Comparison of ENCODE assay signal across 22 cellular contexts in the genomic region with DNA sequence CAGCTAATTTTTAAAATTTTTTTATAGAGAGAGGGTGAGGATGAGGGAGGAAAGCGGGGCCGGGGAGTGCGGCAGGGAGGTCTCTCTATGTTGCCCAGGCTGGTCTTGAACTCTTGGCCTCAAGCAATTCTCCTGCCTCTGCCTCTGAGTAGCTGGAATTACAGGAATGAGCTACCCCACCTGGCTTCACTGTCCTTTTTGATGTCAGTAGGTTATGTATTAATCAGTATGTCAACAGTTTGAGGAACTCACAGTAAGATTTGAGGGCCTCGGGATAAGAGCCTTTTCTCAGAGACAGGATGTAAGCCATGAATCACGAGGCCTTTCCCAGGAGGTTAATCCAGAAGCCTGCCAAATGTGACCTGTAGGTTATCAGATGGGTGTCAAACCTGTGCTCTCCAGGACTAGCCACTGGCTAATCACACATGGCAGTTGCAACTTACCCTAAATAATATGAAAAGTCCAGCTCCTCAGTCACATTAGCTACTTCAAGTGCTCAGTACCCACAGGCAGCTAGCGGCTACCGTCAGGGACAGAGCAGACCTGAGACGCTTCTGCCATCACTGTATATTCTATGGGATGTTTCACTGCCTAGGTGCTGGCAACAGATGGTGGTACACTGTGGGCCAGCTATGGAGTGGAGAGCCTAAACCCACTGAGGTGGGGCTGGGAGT. TPM values are rescaled to one million over a fixed set of nuclear protein-coding genes. Genes with fewer than 3 reads are reported as not detected.
DNase-seq lines count a peak whose midpoint lies in the region; ATAC-seq and TF ChIP-seq lines count a peak whose summit lies in the region.
"Had no signal": no experiment of that assay in that cellular context is flagged by ENCODE, and none has a peak within 500 bp of the region (broad histone marks: within the 10 kb centered on the region; RNA-seq: fewer than 3 reads in every experiment).

No MANE protein-coding gene starts in this region.

- 50% methylated on average over 8 of the region's 8 CpGs for WGBS in hepatocyte (ENCODE audit: low lambda C conversion rate, missing lambda C conversion rate)
- WGBS in ovary, 3 donors, result 68 to 75% (median 70%) methylated on average over 8 of the region's 8 CpGs

- ATAC-seq in GM21717 (IDR thresholded peaks at IDR 0.05; ENCODE audit: unreplicated experiment) (no peak), HG03460 (IDR thresholded peaks at IDR 0.05; ENCODE audit: unreplicated experiment) (no peak)
- ATAC-seq: gastrocnemius medialis; stimulated activated memory B cell treated with anti-CD40 and anti-IgM and Interleukin-4, amounts not matched to agents 10 μg/mL and 1 μg/mL and 100 μg/mL, for 72 hours had no signal

- TF ChIP-seq EP300 in ovary (IDR thresholded peaks at IDR 0.05), result no peak

- H3K4me1 ChIP-seq in hepatocyte (ENCODE audit: insufficient read depth) (no peaks in the 10 kb centered on the region), ovary (ENCODE audit: insufficient read depth) (no peaks in the 10 kb centered on the region)
- H3K4me1 ChIP-seq: tibial artery had no signal

- no peak for TF ChIP-seq POLR2A in ovary (IDR thresholded peaks at IDR 0.05)

- no peaks in the 10 kb centered on the region for H3K27me3 ChIP-seq in hepatocyte
- no peaks in the 10 kb centered on the region for H3K27me3 ChIP-seq in ovary
- H3K27me3 ChIP-seq: BE2C, gastrocnemius medialis had no signal

- H3K9me3 ChIP-seq in hepatocyte (ENCODE audit: low read depth), result no peaks in the 10 kb centered on the region
- no peaks in the 10 kb centered on the region for H3K9me3 ChIP-seq in ovary
- H3K9me3 ChIP-seq: BE2C, gastrocnemius medialis, SK-N-SH, tibial artery had no signal

- H3K4me3 ChIP-seq in hepatocyte (no peak overlapping the region), ovary (no peak overlapping the region)
- H3K4me3 ChIP-seq: coronary artery, gastrocnemius medialis, tibial artery had no signal

- intact Hi-C loops in ovary (cut with DNase I), result no loop called here

- TF ChIP-seq CTCF in hepatocyte (IDR thresholded peaks at IDR 0.05; ENCODE audit: poor library complexity), result no peak
- TF ChIP-seq CTCF in ovary (IDR thresholded peaks at IDR 0.05), result no peak

- H3K4me2 ChIP-seq in hepatocyte, result no peak overlapping the region
- H3K4me2 ChIP-seq: SK-N-SH had no signal

- no peak overlapping the region for H2AFZ ChIP-seq in hepatocyte

- peak overlapping the region; percentile 59 for H3K27ac ChIP-seq in hepatocyte
- H3K27ac ChIP-seq in ovary, result no peak overlapping the region
- H3K27ac ChIP-seq: coronary artery, gastrocnemius medialis, tibial artery had no signal

- no peaks in the 10 kb centered on the region for H3K79me2 ChIP-seq in hepatocyte

- no peaks in the 10 kb centered on the region for H4K20me1 ChIP-seq in hepatocyte (ENCODE audit: insufficient read depth, poor library complexity, severe bottlenecking)

- no peaks in the 10 kb centered on the region for H3K9me2 ChIP-seq in hepatocyte (replicated peaks; ENCODE audit: insufficient read depth)
- H3K9me2 ChIP-seq: SK-N-SH had no signal

- no peaks in the 10 kb centered on the region for H3K36me3 ChIP-seq in hepatocyte (replicated peaks; ENCODE audit: insufficient read depth, low read depth)
- H3K36me3 ChIP-seq in ovary, result no peaks in the 10 kb centered on the region
- H3K36me3 ChIP-seq: BE2C, gastrocnemius medialis, tibial artery had no signal

- peak; percentile 79 for DNase-seq in DMS53 (lab: John Stamatoyannopoulos, UW)
- peak; percentile 88 for DNase-seq in M059J (ENCODE audit: low read depth)
- peak; percentile 46 for DNase-seq in hepatocyte (ENCODE audit: low spot score)
- peak; percentile 46 for DNase-seq in mucosa of gallbladder (ENCODE audit: low spot score)
- DNase-seq in activated T-cell treated with anti-CD3 and anti-CD28 coated beads, Interleukin-2, amount 50 U/mL, for 48 hours, result no peak
- DNase-seq in ovary, result no peak
- DNase-seq: activated CD4-positive, alpha-beta T cell treated with anti-CD3 and anti-CD28 coated beads, Interleukin-2, amount 10 ng/mL, durations not matched to agents 7 days and 5 days; activated naive CD4-positive, alpha-beta T cell treated with anti-CD3 and anti-CD28 coated beads for 36 hours; BE2C; DMS79; gastrocnemius medialis; NCI-H2029; NCI-H526; SK-N-SH; T1000; tibial artery had no signal

RNA-seq across cellular contexts. Expression of gene TRIM67, which starts 33.1 kb away (rescaled TPM):
- 0.10 and 0.20 TPM in 2 replicates for total RNA-seq in M059J (2014; rRNA removed; shearing (Covaris generic))
- total RNA-seq in hepatocyte, result 0.12 and 0.13 TPM in 2 replicates
- not detected in 2 replicates for polyA plus RNA-seq in hepatocyte
- 0.03 TPM for total RNA-seq in mucosa of gallbladder
- total RNA-seq in ovary, result under 1 TPM in 2 of 7 donors, not detected in 5; 0.05 to 0.92 TPM
- under 1 TPM in 1 of 2 donors, not detected in 1; 0.02 TPM for polyA plus RNA-seq in ovary
- total RNA-seq: activated CD4-positive, alpha-beta T cell treated with anti-CD3 and anti-CD28 coated beads, Interleukin-2, amount 10 ng/mL, durations not matched to agents 7 days and 5 days; activated naive CD4-positive, alpha-beta T cell treated with anti-CD3 and anti-CD28 coated beads for 36 hours; gastrocnemius medialis; lung microvascular endothelial cell; pulmonary artery endothelial cell had no signal
- polyA plus RNA-seq: SK-N-SH had no signal

RNA-seq across cellular contexts. Expression of gene GNPAT, which starts 46.0 kb away (rescaled TPM):
- total RNA-seq in M059J (2014; rRNA removed; shearing (Covaris generic)), result 43.8 and 55.4 TPM in 2 replicates
- total RNA-seq in hepatocyte (63.9 and 71.6 TPM in 2 replicates), mucosa of gallbladder (39.3 TPM), ovary (10 to 100 TPM; 22.5 to 34.5 (median 30.2) TPM)
- polyA plus RNA-seq in hepatocyte (38.2 and 40.8 TPM in 2 replicates), ovary (10 to 100 TPM; 24.3 to 35.3 TPM)

Comparison
In these comparisons a context has a peak if more than half of its experiments do, and no peak if none do; other contexts are left out.
1. DNase-seq: peak in DMS53 (single experiment), M059J (single experiment), hepatocyte (single experiment) and mucosa of gallbladder (single experiment); none in activated T-cell treated with anti-CD3 and anti-CD28 coated beads, Interleukin-2, amount 50 U/mL, for 48 hours (0 of 2) and ovary (0 of 5).